In the genomic region with DNA sequence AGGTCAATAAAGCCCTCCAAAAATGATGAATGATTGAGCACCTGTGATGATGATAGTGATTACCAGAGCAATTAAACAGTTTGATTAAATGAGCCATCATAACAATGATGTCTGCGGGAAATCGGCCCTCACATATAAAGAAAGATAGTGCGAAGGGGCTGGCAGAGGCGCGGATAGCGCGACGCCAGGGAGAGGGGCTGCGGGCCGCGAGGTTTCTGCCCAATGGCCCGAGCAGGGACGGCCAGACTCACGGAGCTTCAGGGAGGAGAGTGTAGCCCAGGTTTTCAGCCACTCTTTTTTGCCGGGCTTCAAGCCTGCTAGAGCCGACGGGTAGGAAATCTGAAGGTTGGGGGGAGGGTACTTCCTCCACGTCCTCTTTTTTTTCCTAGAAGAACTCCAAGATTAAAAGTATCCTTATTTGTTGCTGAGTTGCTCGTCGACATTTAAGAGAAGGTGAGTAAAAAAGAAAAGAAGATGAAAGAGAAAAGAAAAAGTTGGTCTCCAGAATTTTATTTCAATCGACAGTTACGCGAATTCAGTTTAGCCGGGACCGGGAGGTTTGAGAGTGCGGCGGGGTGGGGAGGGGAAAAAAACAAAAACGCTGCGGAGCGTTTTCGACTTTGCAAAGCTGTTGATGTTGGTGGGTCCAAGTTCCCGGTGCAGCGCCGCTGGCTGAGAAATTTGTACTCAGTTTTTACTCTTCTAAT, we compare ENCODE assay signal across 8 cellular contexts. TPM values are rescaled to one million over a fixed set of nuclear protein-coding genes. Genes with fewer than 3 reads are reported as not detected.
DNase-seq lines count a peak whose midpoint lies in the region; ATAC-seq lines count a peak whose summit lies in the region.

No MANE protein-coding gene starts in this region.

- peaks cover 42% of the 10 kb centered on the region for H3K4me1 Mint-ChIP-seq in activated T-cell treated with anti-CD3 and anti-CD28 coated beads, Interleukin-2, amount 50 U/mL, for 24 hours (ENCODE audit: low read depth)
- H3K4me1 Mint-ChIP-seq in T-cell: peaks cover 36 to 43% (median 38%) of the 10 kb centered on the region in 3 donors

- no peak overlapping the region for H3K9ac ChIP-seq in iPS-15b (ENCODE audit: low read depth, low read length)
- H3K9ac ChIP-seq in stomach smooth muscle (ENCODE audit: low read length in 2 of 2): peak overlapping the region; percentile 53 to 76

- DNase-seq in activated T-cell treated with anti-CD3 and anti-CD28 coated beads, Interleukin-2, amount 50 U/mL, for 24 hours: no peak
- DNase-seq in activated T-cell treated with anti-CD3 and anti-CD28 coated beads, Interleukin-2, amount 50 U/mL, for 48 hours: no peak
- no peak for DNase-seq in T-cell
- DNase-seq in DMS153 treated with DMSO at 0.1 percent for 48 hours (lab: John Stamatoyannopoulos, UW; ENCODE audit: unreplicated experiment): no peak
- no peak for DNase-seq in cerebellum (ENCODE audit: low spot score)

- POLR2A ChIA-PET in T-cell (lab: Charles Lee): no interaction called here

- peak overlapping the region; percentile 92 for H3K27ac ChIP-seq in stomach smooth muscle (ENCODE audit: low read length)

- H3K27ac Mint-ChIP-seq in activated T-cell treated with anti-CD3 and anti-CD28 coated beads, Interleukin-2, amount 50 U/mL, for 24 hours: peak overlapping the region; percentile 64
- H3K27ac Mint-ChIP-seq in T-cell: peak overlapping the region in 1 of 2 donors; percentile 31

- H3K36me3 Mint-ChIP-seq in activated T-cell treated with anti-CD3 and anti-CD28 coated beads, Interleukin-2, amount 50 U/mL, for 24 hours (ENCODE audit: low read depth): peaks cover 2% of the 10 kb centered on the region
- H3K36me3 Mint-ChIP-seq in T-cell: peaks cover 3% of the 10 kb centered on the region

- H3K36me3 ChIP-seq in iPS-15b (ENCODE audit: control insufficient read depth, insufficient read depth, low read length) (no peaks in the 10 kb centered on the region), stomach smooth muscle (ENCODE audit: control insufficient read depth in 2 of 2, insufficient read depth in 2 of 2, low read length in 2 of 2) (no peaks in the 10 kb centered on the region)

- peak overlapping the region; percentile 9 for H3K4me3 Mint-ChIP-seq in activated T-cell treated with anti-CD3 and anti-CD28 coated beads, Interleukin-2, amount 50 U/mL, for 24 hours
- H3K4me3 Mint-ChIP-seq in T-cell: peak overlapping the region; percentile 37 to 88 (median 44)

- H3K9me3 ChIP-seq in iPS-15b (ENCODE audit: control insufficient read depth, insufficient read depth, low read length): no peaks in the 10 kb centered on the region
- no peaks in the 10 kb centered on the region for H3K9me3 ChIP-seq in stomach smooth muscle (ENCODE audit: control insufficient read depth in 2 of 2, low read length in 2 of 2)

- peaks cover 16% of the 10 kb centered on the region for H3K4me1 ChIP-seq in iPS-15b (ENCODE audit: control insufficient read depth, insufficient read depth, low read length)
- peaks cover 4% of the 10 kb centered on the region for H3K4me1 ChIP-seq in stomach smooth muscle (ENCODE audit: control insufficient read depth, insufficient read depth, low read length)

- peaks cover 70% of the 10 kb centered on the region for H3K27me3 ChIP-seq in iPS-15b (ENCODE audit: control insufficient read depth, insufficient read depth, low read length)
- peaks cover 0 to 5% of the 10 kb centered on the region in 2 donors for H3K27me3 ChIP-seq in stomach smooth muscle (ENCODE audit: control insufficient read depth in 1 of 2, insufficient read depth in 2 of 2, low read length in 2 of 2)

- H3K4me3 ChIP-seq in iPS-15b (ENCODE audit: low read depth, low read length) (peak overlapping the region; percentile 77), stomach smooth muscle (ENCODE audit: low read length in 2 of 2) (peak overlapping the region; percentile 65 to 91)

- ATAC-seq in T-cell (replicated peaks in 1 of 4): no peak
- ATAC-seq in HG02981 (IDR thresholded peaks at IDR 0.05; ENCODE audit: unreplicated experiment): no peak

- peaks cover under 1% of the 10 kb centered on the region for H3K9me3 Mint-ChIP-seq in activated T-cell treated with anti-CD3 and anti-CD28 coated beads, Interleukin-2, amount 50 U/mL, for 24 hours
- peaks cover 0 to 11% (median 7%) of the 10 kb centered on the region in 3 donors for H3K9me3 Mint-ChIP-seq in T-cell

- CTCF ChIA-PET in T-cell (lab: Charles Lee): no interaction called here

- peaks cover 95% of the 10 kb centered on the region for H3K27me3 Mint-ChIP-seq in activated T-cell treated with anti-CD3 and anti-CD28 coated beads, Interleukin-2, amount 50 U/mL, for 24 hours
- peaks cover 59 to 82% of the 10 kb centered on the region in 2 donors for H3K27me3 Mint-ChIP-seq in T-cell

RNA-seq across cellular contexts. Expression of gene MEIS2, which starts 2.1 kb away (rescaled TPM):
- total RNA-seq in T-cell: under 1 TPM in 2 of 5 donors, not detected in 3; 0.38 to 0.54 TPM
- total RNA-seq in cerebellum: 40.8 TPM

Comparison
In these comparisons a context has a peak if more than half of its experiments do, and no peak if none do; other contexts are left out.
1. RNA of gene MEIS2, which starts 2.1 kb away (total RNA-seq): 40.8 TPM in cerebellum (single experiment); 0.38 to 0.54 TPM in T-cell; every median in the first group is over 10 times any median in the second.